In genomic region chr10:126013489-126014281, GRCh38 we compare ENCODE assay signal across 8 cellular contexts.
DNase-seq lines count a peak whose midpoint lies in the region; ATAC-seq, FAIRE-seq and TF ChIP-seq lines count a peak whose summit lies in the region.

No MANE protein-coding gene starts in this region.

- no peaks in the 10 kb centered on the region for H3F3A ChIP-seq in SK-N-SH (replicated peaks; ENCODE audit: insufficient read depth)

- POLR2A ChIA-PET in SK-N-SH (lab: Yijun Ruan, JAX), result no interaction called here

- H3K36me3 ChIP-seq in SK-N-SH (replicated peaks in 1 of 2; ENCODE audit: control insufficient read depth in 1 of 2, insufficient read depth in 2 of 2, low read length in 1 of 2), result peaks cover 5 to 9% of the 10 kb centered on the region in 2 experiments

- H3K27me3 ChIP-seq in SK-N-SH (ENCODE audit: insufficient read depth), result no peaks in the 10 kb centered on the region

- H4K20me1 ChIP-seq in SK-N-SH (ENCODE audit: insufficient read depth), result no peaks in the 10 kb centered on the region

- TF ChIP-seq POLR2A in H54 (IDR thresholded peaks at IDR 0.05; ENCODE audit: low read depth, low read length), result no peak

- no peak overlapping the region for H3K4me3 ChIP-seq in SK-N-SH (ENCODE audit: low read depth in 2 of 2, low read length in 1 of 2)

- TF ChIP-seq EP300 in SK-N-SH (IDR thresholded peaks at IDR 0.05; ENCODE audit: borderline replicate concordance in 1 of 2, low read depth in 1 of 2, low read length in 1 of 2), result no peak

- no peak overlapping the region for H3K4me2 ChIP-seq in SK-N-SH

- H3K27ac ChIP-seq in SK-N-SH (ENCODE audit: low read depth in 2 of 2, low read length in 1 of 2), result no peak overlapping the region

- TF ChIP-seq RAD21 in SK-N-SH (IDR thresholded peaks at IDR 0.05; ENCODE audit: low read length), result peak; percentile 16; the same call in 1 of the 2 replicates

- peaks cover 4 to 5% of the 10 kb centered on the region in 2 experiments; a peak in 3 of 4 replicates for H3K4me1 ChIP-seq in SK-N-SH (ENCODE audit: control insufficient read depth in 1 of 2, insufficient read depth in 2 of 2, low read depth in 1 of 2, low read length in 1 of 2)

- DNase-seq in ELR (ENCODE audit: low read depth), result peak; percentile 82
- peak; percentile 51 for DNase-seq in H54 (ENCODE audit: insufficient read length, low spot score)
- DNase-seq in SK-N-SH, result no peak
- DNase-seq in kidney tubule cell (ENCODE audit: low spot score), result peak; percentile 88
- no peak for DNase-seq in NOMO-1 (lab: John Stamatoyannopoulos, UW; ENCODE audit: unreplicated experiment in 2 of 2)
- no peak for DNase-seq in GDM1 (lab: John Stamatoyannopoulos, UW)
- no peak for DNase-seq in left ventricle myocardium superior

- no peaks in the 10 kb centered on the region for H3K79me2 ChIP-seq in SK-N-SH (ENCODE audit: insufficient read depth)

- intact Hi-C loops in left ventricle myocardium superior (cut with micrococcal nuclease), result no loop called here

- CTCF ChIA-PET in SK-N-SH (lab: Yijun Ruan, JAX), result interaction anchor here (1.0 kb wide), 1 partner anchor 13 kb away, joined by 6 read pairs; no protein-coding TSS in a partner anchor

- no peak overlapping the region for H3K9ac ChIP-seq in SK-N-SH

- ATAC-seq in GM19324 (IDR thresholded peaks at IDR 0.05; ENCODE audit: low FRiP score, unreplicated experiment) (no peak), left ventricle myocardium superior (no peak)

- peak; percentile 99 for FAIRE-seq in H54 (lab: Jason Lieb, UNC)

- 79% methylated on average over 9 of the region's 10 CpGs for WGBS in SK-N-SH (ENCODE audit: low lambda C conversion rate)

- TF ChIP-seq CTCF in SK-N-SH (IDR thresholded peaks at IDR 0.05), result peak; percentile 32

- H2AFZ ChIP-seq in SK-N-SH (ENCODE audit: low read depth), result no peak overlapping the region

- no peaks in the 10 kb centered on the region for H3K9me2 ChIP-seq in SK-N-SH

- H3K9me3 ChIP-seq in SK-N-SH, result peaks cover 5% of the 10 kb centered on the region

TF ChIP-seq in SK-N-SH, 30 proteins besides CTCF, POLR2A, EP300 and RAD21:
- TF ChIP-seq TCF12 (IDR thresholded peaks at IDR 0.05), result peak; percentile 85
- TF ChIP-seq MEF2A (IDR thresholded peaks at IDR 0.05; ENCODE audit: borderline replicate concordance, low read depth), result no peak
- TF ChIP-seq PBX3 (IDR thresholded peaks at IDR 0.05), result peak; percentile 46
- 0 out of 2 replicates have a peak, but pooled peaks have one; percentile 20 for TF ChIP-seq JUND (IDR thresholded peaks at IDR 0.05)
- peak; percentile 47; the same call in 1 of the 2 replicates for TF ChIP-seq FOSL2 (IDR thresholded peaks at IDR 0.05; ENCODE audit: borderline replicate concordance, low read depth)
TF ChIP-seq in SK-N-SH: peak in this region for 4.

Comparison
In these comparisons a context has a peak if more than half of its experiments do, and no peak if none do; other contexts are left out.
1. DNase-seq: peak in ELR (single experiment), H54 (single experiment) and kidney tubule cell (single experiment); none in SK-N-SH (single experiment), NOMO-1 (0 of 2), GDM1 (single experiment) and left ventricle myocardium superior (single experiment).